ENCODE assay signal across 28 cellular contexts in the genomic region with DNA sequence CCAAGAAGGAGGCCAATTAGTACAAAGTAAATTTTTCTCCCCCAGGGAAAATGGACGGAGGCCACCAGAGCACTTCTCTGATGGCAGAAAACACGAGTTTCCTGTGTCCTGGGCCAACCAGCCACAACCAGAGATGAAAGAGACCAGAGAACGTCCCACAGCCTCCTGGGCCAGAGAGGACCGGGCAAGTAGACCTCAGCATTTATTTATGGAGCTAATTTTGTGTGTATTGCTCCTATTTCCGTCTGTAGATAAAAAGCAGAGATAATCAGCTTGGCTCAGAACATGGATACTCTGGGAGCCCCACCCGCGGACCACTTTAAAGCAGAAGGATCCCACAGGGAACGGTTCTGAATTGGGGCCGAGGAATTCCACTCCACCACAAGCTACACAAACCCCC. TPM values are rescaled to one million over a fixed set of nuclear protein-coding genes. Genes with fewer than 3 reads are reported as not detected.
DNase-seq lines count a peak whose midpoint lies in the region; ATAC-seq, FAIRE-seq and TF ChIP-seq lines count a peak whose summit lies in the region.
"Had no signal": no experiment of that assay in that cellular context is flagged by ENCODE, and none has a peak within 500 bp of the region (broad histone marks: within the 10 kb centered on the region; RNA-seq: fewer than 3 reads in every experiment).

No MANE protein-coding gene starts in this region.

- H3K27ac ChIP-seq in ACC112 (ENCODE audit: low read depth, low read length), result no peak overlapping the region
- H3K27ac ChIP-seq in GM23248, result no peak overlapping the region
- no peak overlapping the region for H3K27ac ChIP-seq in esophagus muscularis mucosa (replicated peaks in 1 of 4)
- no peak overlapping the region for H3K27ac ChIP-seq in kidney (ENCODE audit: low read depth in 2 of 2, low read length in 2 of 2)

- no peak for FAIRE-seq in kidney (lab: Jason Lieb, UNC)
- FAIRE-seq: A204.1, GM18507, HTR-8/SVneo, K562 had no signal

- peaks cover 63% of the 10 kb centered on the region for H3K27me3 ChIP-seq in ACC112 (ENCODE audit: insufficient read depth, low read length)
- H3K27me3 ChIP-seq in GM23248 (replicated peaks; ENCODE audit: insufficient read depth), result no peaks in the 10 kb centered on the region
- no peaks in the 10 kb centered on the region for H3K27me3 ChIP-seq in esophagus muscularis mucosa

- intact Hi-C loops in esophagus muscularis mucosa (cut with DNase I) (no loop called here), kidney (cut with DNase I) (no loop called here)

- no peaks in the 10 kb centered on the region for H4K20me1 ChIP-seq in GM23248 (ENCODE audit: insufficient read depth)

- H3K9me3 ChIP-seq in GM23248 (ENCODE audit: low read depth) (no peaks in the 10 kb centered on the region), esophagus muscularis mucosa (peaks cover 0 to 9% (median 6%) of the 10 kb centered on the region in 4 donors), kidney (ENCODE audit: control insufficient read depth in 1 of 2, low read length in 2 of 2) (peaks cover 0 to 4% of the 10 kb centered on the region in 2 donors)

- 19 to 25% methylated on average over 9 of the region's 9 CpGs for WGBS in GM23248 (ENCODE audit: low coverage in 1 of 2, low lambda C conversion rate in 2 of 2, missing lambda C conversion rate in 2 of 2), 2 experiments
- WGBS in esophagus muscularis mucosa, result 60% methylated on average over 8 of the region's 9 CpGs

- DNase-seq in GM23248, result no peak
- DNase-seq in esophagus muscularis mucosa (ENCODE audit: extremely low spot score), result peak; percentile 83
- DNase-seq in putamen (ENCODE audit: low spot score), result peak; percentile 1
- no peak for DNase-seq in kidney
- DNase-seq in A172 (ENCODE audit: low spot score), result no peak
- DNase-seq: Calu3; Kasumi-1; MV-4-11; NCI-H1105; NCI-H1436 treated with DMSO at 0.1 percent for 48 hours; NCI-H187 treated with DMSO at 0.1 percent for 48 hours; NCI-H2107; NCI-H446; NCI-H524 treated with DMSO at 0.1 percent for 48 hours; NCI-H82; NK-92 treated with Interleukin-12 subunit alpha and Interleukin-12 subunit beta, amount 100 ng/mL, for 24 hours; PC-3; SW 1271 had no signal

- H3K9me2 ChIP-seq in GM23248 (ENCODE audit: insufficient read depth), result no peaks in the 10 kb centered on the region

- TF ChIP-seq POLR2A in esophagus muscularis mucosa (IDR thresholded peaks at IDR 0.05; ENCODE audit: low read depth), result no peak

- peak overlapping the region; percentile 37 for H3K4me2 ChIP-seq in GM23248 (ENCODE audit: unreplicated experiment)
- H3K4me2 ChIP-seq: GM23338 had no signal

- H3K4me3 ChIP-seq in ACC112 (ENCODE audit: low read depth, low read length), result no peak overlapping the region
- H3K4me3 ChIP-seq in GM23248, result no peak overlapping the region
- no peak overlapping the region for H3K4me3 ChIP-seq in esophagus muscularis mucosa
- no peak overlapping the region for H3K4me3 ChIP-seq in kidney (ENCODE audit: low read length in 2 of 2)
- H3K4me3 ChIP-seq: GM23338, K562 had no signal

- H2AFZ ChIP-seq in ACC112 (ENCODE audit: low read length, unreplicated experiment), result peak overlapping the region; percentile 23
- H2AFZ ChIP-seq in GM23248, result peak overlapping the region; percentile 62
- H2AFZ ChIP-seq: GM23338 had no signal

- no peak overlapping the region for H3K9ac ChIP-seq in GM23248
- no peak overlapping the region for H3K9ac ChIP-seq in kidney (ENCODE audit: low read length in 2 of 2)

- no peak for TF ChIP-seq EP300 in esophagus muscularis mucosa (IDR thresholded peaks at IDR 0.05)

- H3K4me1 ChIP-seq in ACC112 (ENCODE audit: control insufficient read depth, insufficient read depth, low read length, unreplicated experiment) (no peaks in the 10 kb centered on the region), GM23248 (ENCODE audit: insufficient read depth) (no peaks in the 10 kb centered on the region; the same call in 1 of the 2 replicates), esophagus muscularis mucosa (peaks cover 0 to 19% (median 12%) of the 10 kb centered on the region in 4 donors), kidney (ENCODE audit: control insufficient read depth in 1 of 2, insufficient read depth in 1 of 2, low read depth in 1 of 2, low read length in 2 of 2) (no peaks in the 10 kb centered on the region)

- H3K36me3 ChIP-seq in ACC112 (ENCODE audit: insufficient read depth, low read length) (no peaks in the 10 kb centered on the region), GM23248 (ENCODE audit: low read depth) (no peaks in the 10 kb centered on the region), esophagus muscularis mucosa (no peaks in the 10 kb centered on the region), kidney (ENCODE audit: control insufficient read depth in 1 of 2, insufficient read depth in 2 of 2, low read length in 2 of 2) (no peaks in the 10 kb centered on the region)

- in situ Hi-C loops in GM23248 (cut with MboI), result no loop called here

- no peak for ATAC-seq in HG03196 (IDR thresholded peaks at IDR 0.05; ENCODE audit: unreplicated experiment)
- ATAC-seq: GM23338, K562, PC-3, Right ventricle myocardium inferior had no signal

- TF ChIP-seq CTCF in esophagus muscularis mucosa (IDR thresholded peaks at IDR 0.05) (no peak), kidney (IDR thresholded peaks at IDR 0.05; ENCODE audit: borderline replicate concordance, extremely low read depth, insufficient read depth) (no peak)

- no peaks in the 10 kb centered on the region for H3K79me2 ChIP-seq in ACC112 (ENCODE audit: control insufficient read depth, insufficient read depth, low read length, unreplicated experiment)
- no peaks in the 10 kb centered on the region for H3K79me2 ChIP-seq in GM23248 (ENCODE audit: insufficient read depth)

- no peaks in the 10 kb centered on the region for H3F3A ChIP-seq in GM23248 (ENCODE audit: insufficient read depth)

RNA-seq across cellular contexts. Expression of a gene that starts 43.9 kb away (rescaled TPM):
- 467 and 544 TPM in 2 replicates for total RNA-seq in GM23248 (2014; rRNA removed; shearing (Covaris generic))
- polyA plus RNA-seq in GM23248 (2016; fragmentation: Nextera tagmentation; extraction: Ambion mirVana) (248 and 253 TPM in 2 replicates), kidney (ENCODE audit: insufficient read depth, low read depth, low replicate concordance) (0.56 TPM)
- total RNA-seq in esophagus muscularis mucosa (10 to 100 TPM; 37.4 to 51.6 (median 47.4) TPM), kidney (1.4 TPM)
- total RNA-seq in A172 (2014; rRNA removed; shearing (Covaris generic)), result 32.3 and 38.8 TPM in 2 replicates
- total RNA-seq: B cell, Calu3, K562, SK-MEL-5 had no signal
- polyA plus RNA-seq: K562 had no signal

Comparison
In these comparisons a context has a peak if more than half of its experiments do, and no peak if none do; other contexts are left out.
1. DNase-seq: peak in esophagus muscularis mucosa (single experiment) and putamen (single experiment); none in GM23248 (single experiment), kidney (single experiment) and A172 (single experiment).
2. RNA of a gene that starts 43.9 kb away (total RNA-seq): 467 to 544 TPM in GM23248, 37.4 to 51.6 TPM in esophagus muscularis mucosa and 32.3 to 38.8 TPM in A172; 1.4 TPM in kidney (single experiment); every median in the first group is over 10 times any median in the second.